20 cellular contexts compared by ENCODE assay signal in genomic region chr17:66960623-66961022, GRCh38. TPM values are rescaled to one million over a fixed set of nuclear protein-coding genes. Genes with fewer than 3 reads are reported as not detected.
"Had no signal": no experiment of that assay in that cellular context is flagged by ENCODE, and none has a peak within 500 bp of the region (broad histone marks: within the 10 kb centered on the region; RNA-seq: fewer than 3 reads in every experiment).

No MANE protein-coding gene starts in this region.

- ATAC-seq: activated naive CD8-positive, alpha-beta T cell treated with anti-CD3 and anti-CD28 coated beads, Interleukin-2, amount 50 U/mL, for 24 hours had no signal

- H3K4me3 ChIP-seq: colonic mucosa, lung, right atrium auricular region, transverse colon had no signal

- DNase-seq: activated B cell treated with CpG ODN at 0.5 μM for 24 hours; activated CD4-positive, alpha-beta memory T cell treated with anti-CD3 and anti-CD28 coated beads, Interleukin-2, amount 10 ng/mL, durations not matched to agents 7 days and 5 days; activated CD4-positive, alpha-beta T cell treated with anti-CD3 and anti-CD28 coated beads for 4 hours; activated naive CD4-positive, alpha-beta T cell treated with anti-CD3 and anti-CD28 coated beads, Interleukin-2, amount 10 ng/mL, durations not matched to agents 7 days and 5 days; activated naive CD8-positive, alpha-beta T cell treated with anti-CD3 and anti-CD28 coated beads, Interleukin-2, amount 50 U/mL, for 24 hours; activated T-cell treated with anti-CD3 and anti-CD28 coated beads, Interleukin-2, amount 50 U/mL, for 1 hour; anterior cingulate cortex; colonic mucosa; erythroblast; foreskin melanocyte; head of caudate nucleus; nucleus accumbens; transverse colon had no signal

- H3K9me3 Mint-ChIP-seq: activated B cell treated with CpG ODN at 0.5 μM for 24 hours; activated CD4-positive, alpha-beta memory T cell treated with anti-CD3 and anti-CD28 coated beads, Interleukin-2, amount 10 ng/mL, durations not matched to agents 7 days and 5 days; activated naive CD4-positive, alpha-beta T cell treated with anti-CD3 and anti-CD28 coated beads, Interleukin-2, amount 10 ng/mL, durations not matched to agents 7 days and 5 days; activated naive CD8-positive, alpha-beta T cell treated with anti-CD3 and anti-CD28 coated beads, Interleukin-2, amount 50 U/mL, for 24 hours; central memory CD8-positive, alpha-beta T cell; nephron; stimulated activated naive CD8-positive, alpha-beta T cell treated with anti-CD3 and anti-CD28 coated beads, Interleukin-15, Interleukin-2, amounts not matched to agents 100 ng/mL and 50 ng/mL, for 24 hours; T-helper 2 cell treated with Interferon-gamma antibody and Interleukin-4, amounts not matched to agents 5 μg/mL and 100 μg/mL, for 36 hours had no signal

- H3K4me1 ChIP-seq: colonic mucosa had no signal

- H3K36me3 Mint-ChIP-seq: activated naive CD4-positive, alpha-beta T cell treated with anti-CD3 and anti-CD28 coated beads, Interleukin-2, amount 10 ng/mL, durations not matched to agents 7 days and 5 days had no signal

- H3K27ac Mint-ChIP-seq: activated B cell treated with CpG ODN at 0.5 μM for 24 hours; activated CD4-positive, alpha-beta memory T cell treated with anti-CD3 and anti-CD28 coated beads, Interleukin-2, amount 10 ng/mL, durations not matched to agents 7 days and 5 days; activated naive CD4-positive, alpha-beta T cell treated with anti-CD3 and anti-CD28 coated beads, Interleukin-2, amount 10 ng/mL, durations not matched to agents 7 days and 5 days; activated naive CD8-positive, alpha-beta T cell treated with anti-CD3 and anti-CD28 coated beads, Interleukin-2, amount 50 U/mL, for 24 hours; stimulated activated naive CD8-positive, alpha-beta T cell treated with anti-CD3 and anti-CD28 coated beads, Interleukin-15, Interleukin-2, amounts not matched to agents 100 ng/mL and 50 ng/mL, for 24 hours; T-helper 2 cell treated with Interferon-gamma antibody and Interleukin-4, amounts not matched to agents 5 μg/mL and 100 μg/mL, for 36 hours had no signal

- H3K27ac ChIP-seq: colonic mucosa, right atrium auricular region, transverse colon had no signal

- H3K4me1 Mint-ChIP-seq: activated naive CD8-positive, alpha-beta T cell treated with anti-CD3 and anti-CD28 coated beads, Interleukin-2, amount 50 U/mL, for 24 hours; central memory CD8-positive, alpha-beta T cell had no signal

- H3K9me3 ChIP-seq: colonic mucosa, right atrium auricular region, transverse colon had no signal

- H3K36me3 ChIP-seq: colonic mucosa, right atrium auricular region, transverse colon had no signal

- H3K4me3 Mint-ChIP-seq: activated B cell treated with CpG ODN at 0.5 μM for 24 hours; activated CD4-positive, alpha-beta memory T cell treated with anti-CD3 and anti-CD28 coated beads, Interleukin-2, amount 10 ng/mL, durations not matched to agents 7 days and 5 days; activated naive CD4-positive, alpha-beta T cell treated with anti-CD3 and anti-CD28 coated beads, Interleukin-2, amount 10 ng/mL, durations not matched to agents 7 days and 5 days; activated naive CD8-positive, alpha-beta T cell treated with anti-CD3 and anti-CD28 coated beads, Interleukin-2, amount 50 U/mL, for 24 hours; central memory CD8-positive, alpha-beta T cell; stimulated activated naive CD8-positive, alpha-beta T cell treated with anti-CD3 and anti-CD28 coated beads, Interleukin-15, Interleukin-2, amounts not matched to agents 100 ng/mL and 50 ng/mL, for 24 hours; T-helper 2 cell treated with Interferon-gamma antibody and Interleukin-4, amounts not matched to agents 5 μg/mL and 100 μg/mL, for 36 hours had no signal

RNA-seq across cellular contexts. Expression of gene CACNG4, which starts 3.9 kb away (rescaled TPM):
- total RNA-seq: activated B cell treated with CpG ODN at 0.5 μM for 24 hours; activated CD4-positive, alpha-beta memory T cell treated with anti-CD3 and anti-CD28 coated beads, Interleukin-2, amount 10 ng/mL, durations not matched to agents 7 days and 5 days had no signal
- polyA plus RNA-seq: keratinocyte had no signal
